Comparison of ENCODE assay signal across 1 cellular context in genomic region chr7:139582671-139583155, GRCh38.
TF ChIP-seq lines count a peak whose summit lies in the region.

No MANE protein-coding gene starts in this region.

TF ChIP-seq in GM12891, 5 proteins besides CTCF, POLR2A, EP300 and RAD21 (continued from another document):
- TF ChIP-seq PAX5 (IDR thresholded peaks at IDR 0.05; ENCODE audit: insufficient read depth, low read length, severe bottlenecking) (no peak), TAF1 (IDR thresholded peaks at IDR 0.05; ENCODE audit: low read depth, low read length) (no peak)
